In genomic region chr3:113485161-113485609, GRCh38 we compare ENCODE assay signal across 19 cellular contexts. TPM values are rescaled to one million over a fixed set of nuclear protein-coding genes. Genes with fewer than 3 reads are reported as not detected.
DNase-seq lines count a peak whose midpoint lies in the region; ATAC-seq and FAIRE-seq lines count a peak whose summit lies in the region.
"Had no signal": no experiment of that assay in that cellular context is flagged by ENCODE, and none has a peak within 500 bp of the region (broad histone marks: within the 10 kb centered on the region; RNA-seq: fewer than 3 reads in every experiment).

No MANE protein-coding gene starts in this region.

- ATAC-seq in activated CD8-positive, alpha-beta memory T cell treated with anti-CD3 and anti-CD28 coated beads, Interleukin-2, amount 10 ng/mL, durations not matched to agents 7 days and 5 days = no peak
- ATAC-seq in natural killer cell treated with Interleukin-12 subunit alpha and Interleukin-12 subunit beta and Interleukin-15 and Interleukin-18, amount 100 ng/mL, for 72 hours = peak; percentile 68 to 82
- ATAC-seq: A549 had no signal

- no peak overlapping the region for H3K27ac ChIP-seq in caudate nucleus (ENCODE audit: low read depth, low read length)
- H3K27ac ChIP-seq: A549, HL-60, right atrium auricular region had no signal

- no peak for FAIRE-seq in frontal cortex (lab: Jason Lieb, UNC)
- FAIRE-seq: A549 had no signal

- no peaks in the 10 kb centered on the region for H3K27me3 Mint-ChIP-seq in activated CD8-positive, alpha-beta memory T cell treated with anti-CD3 and anti-CD28 coated beads, Interleukin-2, amount 10 ng/mL, durations not matched to agents 7 days and 5 days
- no peaks in the 10 kb centered on the region for H3K27me3 Mint-ChIP-seq in natural killer cell treated with Interleukin-12 subunit alpha and Interleukin-12 subunit beta and Interleukin-15 and Interleukin-18, amount 100 ng/mL, for 72 hours
- H3K27me3 Mint-ChIP-seq: brain had no signal

- no peak overlapping the region for H3K27ac Mint-ChIP-seq in activated CD8-positive, alpha-beta memory T cell treated with anti-CD3 and anti-CD28 coated beads, Interleukin-2, amount 10 ng/mL, durations not matched to agents 7 days and 5 days
- H3K27ac Mint-ChIP-seq in natural killer cell treated with Interleukin-12 subunit alpha and Interleukin-12 subunit beta and Interleukin-15 and Interleukin-18, amount 100 ng/mL, for 72 hours = peak overlapping the region; percentile 66 to 84
- H3K27ac Mint-ChIP-seq: brain, nephron had no signal

- DNase-seq in activated CD8-positive, alpha-beta memory T cell treated with anti-CD3 and anti-CD28 coated beads, Interleukin-2, amount 10 ng/mL, durations not matched to agents 7 days and 5 days = peak; percentile 43
- DNase-seq in activated CD8-positive, alpha-beta memory T cell treated with anti-CD3 and anti-CD28 coated beads for 24 hours = no peak
- DNase-seq in T-helper 2 cell (peak in 3 of 5 experiments; percentile 6 to 63 (median 38)), brain pericyte (ENCODE audit: low read depth, low spot score) (peak; percentile 16), caudate nucleus (lab: John Stamatoyannopoulos, UW) (no peak), frontal cortex (ENCODE audit: low spot score in 2 of 2) (no peak), GM19240 (ENCODE audit: insufficient read length, low spot score) (no peak)
- DNase-seq in natural killer cell treated with Interleukin-12 subunit alpha and Interleukin-12 subunit beta and Interleukin-15 and Interleukin-18, amount 100 ng/mL, for 72 hours (ENCODE audit: low spot score) = peak; percentile 73
- DNase-seq: COR-L47, H7, kidney glomerular epithelial cell, NCI-H187 treated with DMSO at 0.1 percent for 48 hours, NCI-H69 had no signal

- no peak overlapping the region for H3K4me3 Mint-ChIP-seq in activated CD8-positive, alpha-beta memory T cell treated with anti-CD3 and anti-CD28 coated beads, Interleukin-2, amount 10 ng/mL, durations not matched to agents 7 days and 5 days
- H3K4me3 Mint-ChIP-seq in natural killer cell treated with Interleukin-12 subunit alpha and Interleukin-12 subunit beta and Interleukin-15 and Interleukin-18, amount 100 ng/mL, for 72 hours = peak overlapping the region; percentile 68
- H3K4me3 Mint-ChIP-seq: brain, nephron had no signal

- H3K36me3 Mint-ChIP-seq in activated CD8-positive, alpha-beta memory T cell treated with anti-CD3 and anti-CD28 coated beads, Interleukin-2, amount 10 ng/mL, durations not matched to agents 7 days and 5 days = peaks cover 16% of the 10 kb centered on the region
- H3K36me3 Mint-ChIP-seq in natural killer cell treated with Interleukin-12 subunit alpha and Interleukin-12 subunit beta and Interleukin-15 and Interleukin-18, amount 100 ng/mL, for 72 hours = peaks cover 11% of the 10 kb centered on the region

- H3K9me3 Mint-ChIP-seq in activated CD8-positive, alpha-beta memory T cell treated with anti-CD3 and anti-CD28 coated beads, Interleukin-2, amount 10 ng/mL, durations not matched to agents 7 days and 5 days (ENCODE audit: low read depth) = peaks cover 2% of the 10 kb centered on the region
- H3K9me3 Mint-ChIP-seq in natural killer cell treated with Interleukin-12 subunit alpha and Interleukin-12 subunit beta and Interleukin-15 and Interleukin-18, amount 100 ng/mL, for 72 hours = no peaks in the 10 kb centered on the region

- peaks cover 6% of the 10 kb centered on the region for H3K4me1 Mint-ChIP-seq in activated CD8-positive, alpha-beta memory T cell treated with anti-CD3 and anti-CD28 coated beads, Interleukin-2, amount 10 ng/mL, durations not matched to agents 7 days and 5 days
- H3K4me1 Mint-ChIP-seq in natural killer cell treated with Interleukin-12 subunit alpha and Interleukin-12 subunit beta and Interleukin-15 and Interleukin-18, amount 100 ng/mL, for 72 hours (ENCODE audit: low read depth in 2 of 2) = peaks cover 40% of the 10 kb centered on the region in 2 donors
- H3K4me1 Mint-ChIP-seq: brain, nephron had no signal

- CTCF ChIA-PET in activated CD8-positive, alpha-beta memory T cell treated with anti-CD3 and anti-CD28 coated beads, Interleukin-2, amount 10 ng/mL, durations not matched to agents 7 days and 5 days (lab: Charles Lee) = interaction anchor here (1.0 to 1.2 kb wide), 2 partner anchors 9 to 95 kb away, joined by 3 read pairs; no protein-coding TSS in a partner anchor

RNA-seq across cellular contexts. Expression of gene SPICE1, which starts 29.8 kb away (rescaled TPM):
- total RNA-seq in activated CD8-positive, alpha-beta memory T cell treated with anti-CD3 and anti-CD28 coated beads, Interleukin-2, amount 10 ng/mL, durations not matched to agents 7 days and 5 days = 10 to 100 TPM; 18.9 TPM
- 10 to 100 TPM; 17.8 to 21.0 TPM for total RNA-seq in natural killer cell treated with Interleukin-12 subunit alpha and Interleukin-12 subunit beta and Interleukin-15 and Interleukin-18, amount 100 ng/mL, for 72 hours
- 9.0 TPM for total RNA-seq in frontal cortex

RNA-seq across cellular contexts. Expression of gene CFAP44, which starts 43.9 kb away (rescaled TPM):
- total RNA-seq in activated CD8-positive, alpha-beta memory T cell treated with anti-CD3 and anti-CD28 coated beads, Interleukin-2, amount 10 ng/mL, durations not matched to agents 7 days and 5 days = 1 to 10 TPM; 3.4 TPM
- total RNA-seq in natural killer cell treated with Interleukin-12 subunit alpha and Interleukin-12 subunit beta and Interleukin-15 and Interleukin-18, amount 100 ng/mL, for 72 hours = 10 to 100 TPM in 1 of 2 donors, 1 to 10 TPM in 1; 7.9 to 11.5 TPM
- 3.3 TPM for total RNA-seq in frontal cortex

RNA-seq across cellular contexts. Expression of gene SIDT1, which starts 47.2 kb away (rescaled TPM):
- 10 to 100 TPM; 31.6 to 51.9 TPM for total RNA-seq in activated CD8-positive, alpha-beta memory T cell treated with anti-CD3 and anti-CD28 coated beads, Interleukin-2, amount 10 ng/mL, durations not matched to agents 7 days and 5 days
- 10 to 100 TPM; 34.5 to 44.1 TPM for total RNA-seq in natural killer cell treated with Interleukin-12 subunit alpha and Interleukin-12 subunit beta and Interleukin-15 and Interleukin-18, amount 100 ng/mL, for 72 hours
- total RNA-seq in frontal cortex = 8.2 TPM
- total RNA-seq: H7, RPMI7951 had no signal

Comparison
In these comparisons a context has a peak if more than half of its experiments do, and no peak if none do; other contexts are left out.
1. DNase-seq: peak in activated CD8-positive, alpha-beta memory T cell treated with anti-CD3 and anti-CD28 coated beads, Interleukin-2, amount 10 ng/mL, durations not matched to agents 7 days and 5 days (single experiment), T-helper 2 cell (3 of 5), brain pericyte (single experiment) and natural killer cell treated with Interleukin-12 subunit alpha and Interleukin-12 subunit beta and Interleukin-15 and Interleukin-18, amount 100 ng/mL, for 72 hours (single experiment); none in activated CD8-positive, alpha-beta memory T cell treated with anti-CD3 and anti-CD28 coated beads for 24 hours (single experiment), caudate nucleus (0 of 61), frontal cortex (0 of 2) and GM19240 (single experiment).